ENCODE assay signal across 24 cellular contexts in the genomic region with DNA sequence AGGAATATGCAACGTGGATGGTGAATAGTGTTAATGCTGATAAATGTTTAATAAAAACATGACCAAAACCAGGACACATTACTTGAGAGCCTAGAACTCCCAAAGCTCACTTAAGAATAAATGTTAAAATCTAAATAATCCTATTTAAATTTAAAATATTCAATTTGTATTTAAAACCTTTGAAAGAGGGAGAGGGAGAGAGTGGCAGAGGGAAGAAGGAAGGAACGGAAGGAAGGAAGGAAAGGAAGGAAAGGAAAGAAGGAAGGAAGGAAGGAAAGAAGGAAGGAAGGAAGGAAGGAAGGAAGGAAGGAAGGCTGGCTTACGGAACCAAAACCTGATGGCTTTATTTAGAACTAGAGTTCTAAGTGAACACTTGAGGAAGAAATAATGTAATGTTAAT.
"Had no signal": no experiment of that assay in that cellular context is flagged by ENCODE, and none has a peak within 500 bp of the region (broad histone marks: within the 10 kb centered on the region; RNA-seq: fewer than 3 reads in every experiment).

No MANE protein-coding gene starts in this region.

- H3K27ac ChIP-seq: colonic mucosa, coronary artery, dorsolateral prefrontal cortex, epithelial cell of prostate, esophagus muscularis mucosa, esophagus squamous epithelium, foreskin keratinocyte, gastrocnemius medialis, gastroesophageal sphincter, heart left ventricle, heart right ventricle, hepatocyte had no signal

- H3K36me3 ChIP-seq: colonic mucosa, esophagus muscularis mucosa, esophagus squamous epithelium, gastrocnemius medialis, gastroesophageal sphincter, heart left ventricle, heart right ventricle had no signal

- DNase-seq: colonic mucosa; cortex of kidney; dermis blood vessel endothelial cell; dorsolateral prefrontal cortex; effector CD4-positive, alpha-beta T cell; effector CD8-positive, alpha-beta T cell; effector memory CD4-positive, alpha-beta T cell; effector memory CD8-positive, alpha-beta T cell; endodermal cell; erythroblast; esophagus squamous epithelium; foreskin fibroblast; foreskin keratinocyte; foreskin melanocyte; gastrocnemius medialis; glutamatergic neuron; head of caudate nucleus; heart left ventricle; heart right ventricle had no signal

- H3K4me1 ChIP-seq: colonic mucosa, esophagus muscularis mucosa, esophagus squamous epithelium, foreskin keratinocyte, gastrocnemius medialis, gastroesophageal sphincter, heart left ventricle, heart right ventricle had no signal

- H3K4me3 ChIP-seq: colonic mucosa, coronary artery, dorsolateral prefrontal cortex, esophagus muscularis mucosa, esophagus squamous epithelium, gastrocnemius medialis, gastroesophageal sphincter, heart left ventricle, heart right ventricle, hepatocyte had no signal

- H3K27me3 ChIP-seq: colonic mucosa, dorsolateral prefrontal cortex, esophagus muscularis mucosa, esophagus squamous epithelium, foreskin keratinocyte, gastrocnemius medialis, gastroesophageal sphincter, heart left ventricle, heart right ventricle, hepatocyte had no signal

- H3K9me3 ChIP-seq: colonic mucosa had no signal
